In the genomic region with DNA sequence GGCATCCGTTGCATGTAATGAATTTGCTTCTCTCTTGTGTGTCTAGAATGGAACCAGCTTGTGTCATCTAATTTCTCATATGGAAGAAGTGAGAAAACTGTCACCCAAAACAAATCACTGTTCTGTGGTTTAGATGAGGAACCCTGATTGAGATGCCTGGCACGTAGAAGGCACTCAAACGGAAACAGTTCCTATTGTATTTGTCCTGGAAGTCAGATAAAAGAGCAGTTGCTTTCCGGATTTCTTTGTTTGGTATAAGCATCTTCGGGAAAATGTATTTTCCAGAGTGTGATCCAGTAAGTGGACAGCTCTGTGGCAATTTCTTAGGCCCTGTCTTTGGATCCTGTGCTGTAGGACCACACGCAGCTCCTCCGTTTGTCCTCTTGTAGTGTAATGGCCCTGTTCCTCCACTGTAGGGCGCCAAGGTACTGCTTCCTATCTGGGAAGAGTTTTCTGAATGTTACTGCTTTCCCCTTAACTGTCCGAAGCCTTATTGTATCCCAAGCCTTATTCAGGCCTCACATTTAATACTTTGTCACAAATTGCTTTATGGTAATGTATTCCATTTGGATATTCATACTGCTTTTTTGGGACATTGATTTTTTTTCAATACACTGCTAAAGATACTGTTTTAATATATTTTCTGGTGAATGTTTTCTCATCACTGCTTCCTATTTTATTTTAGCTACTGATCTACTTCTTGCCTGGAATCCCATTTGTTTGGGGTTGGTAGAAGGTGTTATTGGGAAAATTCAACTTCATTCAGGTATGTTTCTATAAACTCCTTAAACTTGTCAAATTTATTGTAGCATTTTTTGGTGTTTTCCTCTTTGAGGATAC, we compare ENCODE assay signal across 8 cellular contexts. TPM values are rescaled to one million over a fixed set of nuclear protein-coding genes. Genes with fewer than 3 reads are reported as not detected.
DNase-seq lines count a peak whose midpoint lies in the region; ATAC-seq and TF ChIP-seq lines count a peak whose summit lies in the region.

No MANE protein-coding gene starts in this region.

- TF ChIP-seq CTCF in KMS-11 (conservative IDR thresholded peaks at IDR 0.05; ENCODE audit: low read depth, low read length) (peak; percentile 95), foreskin keratinocyte (conservative IDR thresholded peaks at IDR 0.05) (peak; percentile 91), tibial nerve (IDR thresholded peaks at IDR 0.05) (peak; percentile 84 to 90 (median 89))

- DNase-seq in DMS53 treated with DMSO at 0.1 percent for 48 hours (lab: John Stamatoyannopoulos, UW; ENCODE audit: unreplicated experiment) = peak; percentile 59
- peak; percentile 87 for DNase-seq in RKO (ENCODE audit: low spot score)
- peak; percentile 28 for DNase-seq in activated T-helper 2 cell treated with anti-CD3 and anti-CD28 coated beads, Interferon-gamma antibody, Interleukin-2, Interleukin-4, amounts not matched to agents 10 μg/mL and 5 μg/mL and 100 μg/mL, durations not matched to agents 14 hours and 24 hours and 36 hours (ENCODE audit: low spot score)
- DNase-seq in foreskin keratinocyte = peak in 1 of 2 donors; percentile 64
- peak; percentile 54 for DNase-seq in non-pigmented ciliary epithelial cell (ENCODE audit: low read depth)
- peak; percentile 55 to 80 for DNase-seq in tibial nerve (ENCODE audit: low spot score in 2 of 2)

- no peak overlapping the region for H3K9ac ChIP-seq in KMS-11

- no peaks in the 10 kb centered on the region for H3K9me3 ChIP-seq in tibial nerve

- H3K27me3 Mint-ChIP-seq in activated T-helper 2 cell treated with anti-CD3 and anti-CD28 coated beads, Interferon-gamma antibody, Interleukin-2, Interleukin-4, amounts not matched to agents 10 μg/mL and 5 μg/mL and 100 μg/mL, durations not matched to agents 14 hours and 24 hours and 36 hours (ENCODE audit: low read depth) = no peaks in the 10 kb centered on the region

- H3K27ac ChIP-seq in KMS-11 (no peak overlapping the region), foreskin keratinocyte (no peak overlapping the region), tibial nerve (peak overlapping the region in 2 of 4 donors; percentile 58 to 71)

- peak in 1 of 2 donors; percentile 13 for TF ChIP-seq EP300 in tibial nerve (IDR thresholded peaks at IDR 0.05)

- H3K4me1 ChIP-seq in KMS-11 (ENCODE audit: low read depth, poor library complexity, severe bottlenecking) = peaks cover 5% of the 10 kb centered on the region
- H3K4me1 ChIP-seq in foreskin keratinocyte = no peaks in the 10 kb centered on the region
- H3K4me1 ChIP-seq in tibial nerve = peaks cover 0 to 28% (median 5%) of the 10 kb centered on the region in 4 donors

- peaks cover 7% of the 10 kb centered on the region for H3K4me1 Mint-ChIP-seq in activated T-helper 2 cell treated with anti-CD3 and anti-CD28 coated beads, Interferon-gamma antibody, Interleukin-2, Interleukin-4, amounts not matched to agents 10 μg/mL and 5 μg/mL and 100 μg/mL, durations not matched to agents 14 hours and 24 hours and 36 hours (ENCODE audit: low read depth)

- TF ChIP-seq POLR2A in tibial nerve (IDR thresholded peaks at IDR 0.05) = no peak

- H3K36me3 ChIP-seq in KMS-11 (ENCODE audit: insufficient read depth) (no peaks in the 10 kb centered on the region), tibial nerve (peaks cover 0 to 6% (median 0%) of the 10 kb centered on the region in 3 donors)

- H3K36me3 Mint-ChIP-seq in activated T-helper 2 cell treated with anti-CD3 and anti-CD28 coated beads, Interferon-gamma antibody, Interleukin-2, Interleukin-4, amounts not matched to agents 10 μg/mL and 5 μg/mL and 100 μg/mL, durations not matched to agents 14 hours and 24 hours and 36 hours (ENCODE audit: low read depth) = no peaks in the 10 kb centered on the region

- no peaks in the 10 kb centered on the region for H3K9me3 Mint-ChIP-seq in activated T-helper 2 cell treated with anti-CD3 and anti-CD28 coated beads, Interferon-gamma antibody, Interleukin-2, Interleukin-4, amounts not matched to agents 10 μg/mL and 5 μg/mL and 100 μg/mL, durations not matched to agents 14 hours and 24 hours and 36 hours

- no peak overlapping the region for H3K4me2 ChIP-seq in KMS-11

- no peaks in the 10 kb centered on the region for H4K20me1 ChIP-seq in KMS-11 (ENCODE audit: insufficient read depth)

- intact Hi-C loops in activated T-helper 2 cell treated with anti-CD3 and anti-CD28 coated beads, Interferon-gamma antibody, Interleukin-2, Interleukin-4, amounts not matched to agents 10 μg/mL and 5 μg/mL and 100 μg/mL, durations not matched to agents 14 hours and 24 hours and 36 hours (cut with micrococcal nuclease) = loop anchor here (1.0 to 10.0 kb wide), 4 partner anchors 64 to 584 kb away; no protein-coding TSS in a partner anchor

- 17 to 20% methylated on average over 9 of the region's 9 CpGs for WGBS in tibial nerve, 2 donors

- no peaks in the 10 kb centered on the region for H3K79me2 ChIP-seq in KMS-11 (ENCODE audit: insufficient read depth, low read depth)

- H3K27ac Mint-ChIP-seq in activated T-helper 2 cell treated with anti-CD3 and anti-CD28 coated beads, Interferon-gamma antibody, Interleukin-2, Interleukin-4, amounts not matched to agents 10 μg/mL and 5 μg/mL and 100 μg/mL, durations not matched to agents 14 hours and 24 hours and 36 hours = no peak overlapping the region

- H3K4me3 Mint-ChIP-seq in activated T-helper 2 cell treated with anti-CD3 and anti-CD28 coated beads, Interferon-gamma antibody, Interleukin-2, Interleukin-4, amounts not matched to agents 10 μg/mL and 5 μg/mL and 100 μg/mL, durations not matched to agents 14 hours and 24 hours and 36 hours (ENCODE audit: low read depth) = no peak overlapping the region

- H3K27me3 ChIP-seq in KMS-11 (ENCODE audit: insufficient read depth, low read depth) (no peaks in the 10 kb centered on the region), foreskin keratinocyte (no peaks in the 10 kb centered on the region), tibial nerve (no peaks in the 10 kb centered on the region)

- no peak overlapping the region for H2AFZ ChIP-seq in KMS-11 (ENCODE audit: low read depth)

- H3K4me3 ChIP-seq in KMS-11 (IDR thresholded peaks at IDR 0.05; ENCODE audit: insufficient read depth, low read depth, low read length) = no peak overlapping the region
- no peak overlapping the region for H3K4me3 ChIP-seq in tibial nerve

- peak; percentile 98 for ATAC-seq in GM21619 (IDR thresholded peaks at IDR 0.05; ENCODE audit: unreplicated experiment)
- ATAC-seq in foreskin keratinocyte = peak; percentile 93

RNA-seq across cellular contexts. Expression of a gene that starts 24.8 kb away (rescaled TPM):
- 10.2 and 11.9 TPM in 2 replicates for total RNA-seq in activated T-helper 2 cell treated with anti-CD3 and anti-CD28 coated beads, Interferon-gamma antibody, Interleukin-2, Interleukin-4, amounts not matched to agents 10 μg/mL and 5 μg/mL and 100 μg/mL, durations not matched to agents 14 hours and 24 hours and 36 hours
- total RNA-seq in foreskin keratinocyte = 25.9 and 27.5 TPM in 2 replicates
- 14.1 and 16.6 TPM in 2 replicates for polyA plus RNA-seq in foreskin keratinocyte
- 10 to 100 TPM; 22.7 to 39.8 (median 36.4) TPM for total RNA-seq in tibial nerve
